ENCODE assay signal across 1 cellular context in genomic region chr6:14474816-14475215, GRCh38.
TF ChIP-seq lines count a peak whose summit lies in the region.

No MANE protein-coding gene starts in this region.

TF ChIP-seq in K562, 482 proteins besides CTCF, POLR2A, EP300 and RAD21 (continued from another document and continues in another):
- TF ChIP-seq DEAF1 (CRISPR knock-in tag; IDR thresholded peaks at IDR 0.05) (peak; percentile 48; the same call in 1 of the 2 replicates), ETS2 (tag; IDR thresholded peaks at IDR 0.05; ENCODE audit: borderline replicate concordance, poor library complexity, severe bottlenecking) (no peak), CREBBP (IDR thresholded peaks at IDR 0.05; ENCODE audit: low read depth, low read length) (no peak), GATAD2A (IDR thresholded peaks at IDR 0.05) (0 out of 2 replicates have a peak, but pooled peaks have one; percentile 42), PHF21A (IDR thresholded peaks at IDR 0.05; ENCODE audit: borderline replicate concordance, low read depth) (no peak), FIP1L1 (IDR thresholded peaks at IDR 0.05; ENCODE audit: low read depth, low read length, poor library complexity, severe bottlenecking) (no peak), DACH1 (IDR thresholded peaks at IDR 0.05; ENCODE audit: partially characterized antibody) (no peak), TAF9B (IDR thresholded peaks at IDR 0.05; ENCODE audit: partially characterized antibody) (no peak), PYGO2 (tag; IDR thresholded peaks at IDR 0.05) (no peak), CEBPG (CRISPR knock-in tag; IDR thresholded peaks at IDR 0.05) (no peak), CEBPG (tag; conservative IDR thresholded peaks at IDR 0.05 in 1 of 2, IDR thresholded peaks at IDR 0.05 in 1 of 2) (no peak), ARID1B (IDR thresholded peaks at IDR 0.05) (peak; percentile 49; the same call in 1 of the 2 replicates), NFXL1 (CRISPR knock-in tag; IDR thresholded peaks at IDR 0.05) (no peak), ZKSCAN3 (CRISPR knock-in tag; IDR thresholded peaks at IDR 0.05) (no peak), SOX6 (IDR thresholded peaks at IDR 0.05) (no peak), HDGF (IDR thresholded peaks at IDR 0.05) (no peak), HMG20A (CRISPR knock-in tag; conservative IDR thresholded peaks at IDR 0.05) (no peak), NR2C1 (IDR thresholded peaks at IDR 0.05) (no peak), NR2C1 (tag; IDR thresholded peaks at IDR 0.05) (no peak), FOSL1 (tag; conservative IDR thresholded peaks at IDR 0.05) (peak; percentile 17; the same call in 1 of the 2 replicates), BRF1 (IDR thresholded peaks at IDR 0.05; ENCODE audit: borderline replicate concordance, extremely low read depth, insufficient read length) (no peak), SMC3 (conservative IDR thresholded peaks at IDR 0.05; ENCODE audit: insufficient read depth, low read depth, low read length) (0 out of 2 replicates have a peak, but pooled peaks have one; percentile 10), MAFG (tag; conservative IDR thresholded peaks at IDR 0.05) (peak; percentile 78), IRF2 (CRISPR knock-in tag; IDR thresholded peaks at IDR 0.05) (no peak), CTCFL (IDR thresholded peaks at IDR 0.05; ENCODE audit: borderline replicate concordance, insufficient read depth, low read depth, low read length, poor library complexity, severe bottlenecking) (no peak), ZC3H8 (IDR thresholded peaks at IDR 0.05) (no peak), HNRNPL (IDR thresholded peaks at IDR 0.05; ENCODE audit: low read depth, low read length) (no peak), BMI1 (IDR thresholded peaks at IDR 0.05; ENCODE audit: low read length) (no peak), NR2C2 (CRISPR knock-in tag; IDR thresholded peaks at IDR 0.05) (no peak), NR2C2 (tag; IDR thresholded peaks at IDR 0.05) (0 out of 2 replicates have a peak, but pooled peaks have one; percentile 34), KLF6 (CRISPR knock-in tag; IDR thresholded peaks at IDR 0.05; ENCODE audit: borderline replicate concordance) (no peak), CHD2 (IDR thresholded peaks at IDR 0.05; ENCODE audit: low read depth, low read length) (no peak), NFE2 (IDR thresholded peaks at IDR 0.05; ENCODE audit: low read depth) (peak; percentile 94), SMAD1 (IDR thresholded peaks at IDR 0.05; ENCODE audit: low read depth, low read length, partially characterized antibody) (no peak), THRAP3 (IDR thresholded peaks at IDR 0.05; ENCODE audit: borderline replicate concordance) (no peak), MAZ (CRISPR knock-in tag; conservative IDR thresholded peaks at IDR 0.05 in 1 of 2, IDR thresholded peaks at IDR 0.05 in 1 of 2) (peak in 1 of 2 experiments; percentile 51; a peak in 2 of 4 replicates), GTF2B (IDR thresholded peaks at IDR 0.05; ENCODE audit: extremely low read depth, insufficient read length) (no peak), ZBTB17 (CRISPR knock-in tag; IDR thresholded peaks at IDR 0.05) (no peak), ZNF174 (CRISPR knock-in tag; IDR thresholded peaks at IDR 0.05) (no peak)
- TF ChIP-seq, protein P1, sequence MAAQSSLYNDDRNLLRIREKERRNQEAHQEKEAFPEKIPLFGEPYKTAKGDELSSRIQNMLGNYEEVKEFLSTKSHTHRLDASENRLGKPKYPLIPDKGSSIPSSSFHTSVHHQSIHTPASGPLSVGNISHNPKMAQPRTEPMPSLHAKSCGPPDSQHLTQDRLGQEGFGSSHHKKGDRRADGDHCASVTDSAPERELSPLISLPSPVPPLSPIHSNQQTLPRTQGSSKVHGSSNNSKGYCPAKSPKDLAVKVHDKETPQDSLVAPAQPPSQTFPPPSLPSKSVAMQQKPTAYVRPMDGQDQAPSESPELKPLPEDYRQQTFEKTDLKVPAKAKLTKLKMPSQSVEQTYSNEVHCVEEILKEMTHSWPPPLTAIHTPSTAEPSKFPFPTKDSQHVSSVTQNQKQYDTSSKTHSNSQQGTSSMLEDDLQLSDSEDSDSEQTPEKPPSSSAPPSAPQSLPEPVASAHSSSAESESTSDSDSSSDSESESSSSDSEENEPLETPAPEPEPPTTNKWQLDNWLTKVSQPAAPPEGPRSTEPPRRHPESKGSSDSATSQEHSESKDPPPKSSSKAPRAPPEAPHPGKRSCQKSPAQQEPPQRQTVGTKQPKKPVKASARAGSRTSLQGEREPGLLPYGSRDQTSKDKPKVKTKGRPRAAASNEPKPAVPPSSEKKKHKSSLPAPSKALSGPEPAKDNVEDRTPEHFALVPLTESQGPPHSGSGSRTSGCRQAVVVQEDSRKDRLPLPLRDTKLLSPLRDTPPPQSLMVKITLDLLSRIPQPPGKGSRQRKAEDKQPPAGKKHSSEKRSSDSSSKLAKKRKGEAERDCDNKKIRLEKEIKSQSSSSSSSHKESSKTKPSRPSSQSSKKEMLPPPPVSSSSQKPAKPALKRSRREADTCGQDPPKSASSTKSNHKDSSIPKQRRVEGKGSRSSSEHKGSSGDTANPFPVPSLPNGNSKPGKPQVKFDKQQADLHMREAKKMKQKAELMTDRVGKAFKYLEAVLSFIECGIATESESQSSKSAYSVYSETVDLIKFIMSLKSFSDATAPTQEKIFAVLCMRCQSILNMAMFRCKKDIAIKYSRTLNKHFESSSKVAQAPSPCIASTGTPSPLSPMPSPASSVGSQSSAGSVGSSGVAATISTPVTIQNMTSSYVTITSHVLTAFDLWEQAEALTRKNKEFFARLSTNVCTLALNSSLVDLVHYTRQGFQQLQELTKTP (IDR thresholded peaks at IDR 0.05; ENCODE audit: low read depth in 1 of 2, partially characterized antibody in 2 of 2): no peak
- TF ChIP-seq, protein P2, sequence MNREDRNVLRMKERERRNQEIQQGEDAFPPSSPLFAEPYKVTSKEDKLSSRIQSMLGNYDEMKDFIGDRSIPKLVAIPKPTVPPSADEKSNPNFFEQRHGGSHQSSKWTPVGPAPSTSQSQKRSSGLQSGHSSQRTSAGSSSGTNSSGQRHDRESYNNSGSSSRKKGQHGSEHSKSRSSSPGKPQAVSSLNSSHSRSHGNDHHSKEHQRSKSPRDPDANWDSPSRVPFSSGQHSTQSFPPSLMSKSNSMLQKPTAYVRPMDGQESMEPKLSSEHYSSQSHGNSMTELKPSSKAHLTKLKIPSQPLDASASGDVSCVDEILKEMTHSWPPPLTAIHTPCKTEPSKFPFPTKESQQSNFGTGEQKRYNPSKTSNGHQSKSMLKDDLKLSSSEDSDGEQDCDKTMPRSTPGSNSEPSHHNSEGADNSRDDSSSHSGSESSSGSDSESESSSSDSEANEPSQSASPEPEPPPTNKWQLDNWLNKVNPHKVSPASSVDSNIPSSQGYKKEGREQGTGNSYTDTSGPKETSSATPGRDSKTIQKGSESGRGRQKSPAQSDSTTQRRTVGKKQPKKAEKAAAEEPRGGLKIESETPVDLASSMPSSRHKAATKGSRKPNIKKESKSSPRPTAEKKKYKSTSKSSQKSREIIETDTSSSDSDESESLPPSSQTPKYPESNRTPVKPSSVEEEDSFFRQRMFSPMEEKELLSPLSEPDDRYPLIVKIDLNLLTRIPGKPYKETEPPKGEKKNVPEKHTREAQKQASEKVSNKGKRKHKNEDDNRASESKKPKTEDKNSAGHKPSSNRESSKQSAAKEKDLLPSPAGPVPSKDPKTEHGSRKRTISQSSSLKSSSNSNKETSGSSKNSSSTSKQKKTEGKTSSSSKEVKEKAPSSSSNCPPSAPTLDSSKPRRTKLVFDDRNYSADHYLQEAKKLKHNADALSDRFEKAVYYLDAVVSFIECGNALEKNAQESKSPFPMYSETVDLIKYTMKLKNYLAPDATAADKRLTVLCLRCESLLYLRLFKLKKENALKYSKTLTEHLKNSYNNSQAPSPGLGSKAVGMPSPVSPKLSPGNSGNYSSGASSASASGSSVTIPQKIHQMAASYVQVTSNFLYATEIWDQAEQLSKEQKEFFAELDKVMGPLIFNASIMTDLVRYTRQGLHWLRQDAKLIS (CRISPR knock-in tag; IDR thresholded peaks at IDR 0.05): no peak
- TF ChIP-seq, protein P3, sequence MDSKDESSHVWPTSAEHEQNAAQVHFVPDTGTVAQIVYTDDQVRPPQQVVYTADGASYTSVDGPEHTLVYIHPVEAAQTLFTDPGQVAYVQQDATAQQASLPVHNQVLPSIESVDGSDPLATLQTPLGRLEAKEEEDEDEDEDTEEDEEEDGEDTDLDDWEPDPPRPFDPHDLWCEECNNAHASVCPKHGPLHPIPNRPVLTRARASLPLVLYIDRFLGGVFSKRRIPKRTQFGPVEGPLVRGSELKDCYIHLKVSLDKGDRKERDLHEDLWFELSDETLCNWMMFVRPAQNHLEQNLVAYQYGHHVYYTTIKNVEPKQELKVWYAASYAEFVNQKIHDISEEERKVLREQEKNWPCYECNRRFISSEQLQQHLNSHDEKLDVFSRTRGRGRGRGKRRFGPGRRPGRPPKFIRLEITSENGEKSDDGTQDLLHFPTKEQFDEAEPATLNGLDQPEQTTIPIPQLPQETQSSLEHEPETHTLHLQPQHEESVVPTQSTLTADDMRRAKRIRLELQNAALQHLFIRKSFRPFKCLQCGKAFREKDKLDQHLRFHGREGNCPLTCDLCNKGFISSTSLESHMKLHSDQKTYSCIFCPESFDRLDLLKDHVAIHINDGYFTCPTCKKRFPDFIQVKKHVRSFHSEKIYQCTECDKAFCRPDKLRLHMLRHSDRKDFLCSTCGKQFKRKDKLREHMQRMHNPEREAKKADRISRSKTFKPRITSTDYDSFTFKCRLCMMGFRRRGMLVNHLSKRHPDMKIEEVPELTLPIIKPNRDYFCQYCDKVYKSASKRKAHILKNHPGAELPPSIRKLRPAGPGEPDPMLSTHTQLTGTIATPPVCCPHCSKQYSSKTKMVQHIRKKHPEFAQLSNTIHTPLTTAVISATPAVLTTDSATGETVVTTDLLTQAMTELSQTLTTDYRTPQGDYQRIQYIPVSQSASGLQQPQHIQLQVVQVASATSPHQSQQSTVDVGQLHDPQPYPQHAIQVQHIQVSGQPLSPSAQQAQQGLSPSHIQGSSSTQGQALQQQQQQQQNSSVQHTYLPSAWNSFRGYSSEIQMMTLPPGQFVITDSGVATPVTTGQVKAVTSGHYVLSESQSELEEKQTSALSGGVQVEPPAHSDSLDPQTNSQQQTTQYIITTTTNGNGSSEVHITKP (IDR thresholded peaks at IDR 0.05; ENCODE audit: partially characterized antibody): no peak
- TF ChIP-seq, protein P4, sequence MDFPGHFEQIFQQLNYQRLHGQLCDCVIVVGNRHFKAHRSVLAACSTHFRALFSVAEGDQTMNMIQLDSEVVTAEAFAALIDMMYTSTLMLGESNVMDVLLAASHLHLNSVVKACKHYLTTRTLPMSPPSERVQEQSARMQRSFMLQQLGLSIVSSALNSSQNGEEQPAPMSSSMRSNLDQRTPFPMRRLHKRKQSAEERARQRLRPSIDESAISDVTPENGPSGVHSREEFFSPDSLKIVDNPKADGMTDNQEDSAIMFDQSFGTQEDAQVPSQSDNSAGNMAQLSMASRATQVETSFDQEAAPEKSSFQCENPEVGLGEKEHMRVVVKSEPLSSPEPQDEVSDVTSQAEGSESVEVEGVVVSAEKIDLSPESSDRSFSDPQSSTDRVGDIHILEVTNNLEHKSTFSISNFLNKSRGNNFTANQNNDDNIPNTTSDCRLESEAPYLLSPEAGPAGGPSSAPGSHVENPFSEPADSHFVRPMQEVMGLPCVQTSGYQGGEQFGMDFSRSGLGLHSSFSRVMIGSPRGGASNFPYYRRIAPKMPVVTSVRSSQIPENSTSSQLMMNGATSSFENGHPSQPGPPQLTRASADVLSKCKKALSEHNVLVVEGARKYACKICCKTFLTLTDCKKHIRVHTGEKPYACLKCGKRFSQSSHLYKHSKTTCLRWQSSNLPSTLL (IDR thresholded peaks at IDR 0.05): no peak
- TF ChIP-seq, protein P5, sequence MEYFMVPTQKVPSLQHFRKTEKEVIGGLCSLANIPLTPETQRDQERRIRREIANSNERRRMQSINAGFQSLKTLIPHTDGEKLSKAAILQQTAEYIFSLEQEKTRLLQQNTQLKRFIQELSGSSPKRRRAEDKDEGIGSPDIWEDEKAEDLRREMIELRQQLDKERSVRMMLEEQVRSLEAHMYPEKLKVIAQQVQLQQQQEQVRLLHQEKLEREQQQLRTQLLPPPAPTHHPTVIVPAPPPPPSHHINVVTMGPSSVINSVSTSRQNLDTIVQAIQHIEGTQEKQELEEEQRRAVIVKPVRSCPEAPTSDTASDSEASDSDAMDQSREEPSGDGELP (CRISPR knock-in tag; IDR thresholded peaks at IDR 0.05; ENCODE audit: borderline replicate concordance): no peak
